ENCODE assay signal across 8 cellular contexts in the genomic region with DNA sequence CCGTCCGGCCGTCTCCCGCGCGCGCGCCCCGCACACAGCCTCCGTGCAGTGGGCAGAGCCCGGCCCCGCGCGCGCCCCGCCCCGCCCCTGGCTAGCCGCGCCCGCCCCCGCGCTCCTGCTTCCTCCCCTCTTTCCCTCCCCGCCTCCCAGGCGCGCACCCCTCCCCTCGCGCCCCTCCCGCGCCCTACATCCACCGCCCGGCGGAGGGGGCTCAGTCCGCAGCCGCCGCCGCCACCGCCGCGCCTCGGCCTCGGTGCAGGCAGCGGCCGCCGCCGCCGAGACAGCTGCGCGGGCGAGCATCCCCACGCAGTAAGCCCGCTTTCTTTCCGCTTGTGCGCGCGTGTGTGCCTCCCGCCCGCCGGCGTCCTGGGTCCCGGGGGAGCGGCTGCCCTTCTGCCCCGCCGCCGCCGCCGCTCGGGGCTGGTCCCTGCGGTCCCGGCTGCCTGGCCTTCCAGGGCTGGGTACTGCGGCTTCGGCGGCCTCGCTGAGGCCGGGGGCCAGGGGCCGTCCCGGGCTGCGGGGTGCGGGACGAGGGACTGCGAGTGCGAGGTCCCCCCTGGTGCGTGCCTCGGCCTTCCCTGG. TPM values are rescaled to one million over a fixed set of nuclear protein-coding genes. Genes with fewer than 3 reads are reported as not detected.
DNase-seq lines count a peak whose midpoint lies in the region; ATAC-seq and TF ChIP-seq lines count a peak whose summit lies in the region.

A gene (plus strand): TSS at position 214 of the 582 bp plus-strand sequence.

- H3K9me3 ChIP-seq in uterus: no peaks in the 10 kb centered on the region
- no peaks in the 10 kb centered on the region for H3K9me3 ChIP-seq in Karpas-422 (ENCODE audit: low read length)

- peak within 1 kb of the TSS; percentile 59 to 90 for H3K4me3 ChIP-seq in uterus
- H3K4me3 ChIP-seq in Karpas-422 (ENCODE audit: low read length): no peak within 1 kb of the TSS

- H3K4me2 ChIP-seq in Karpas-422 (ENCODE audit: low read depth, low read length, poor library complexity, severe bottlenecking): no peak within 1 kb of the TSS

- H3K4me3 Mint-ChIP-seq in activated naive CD8-positive, alpha-beta T cell: peak within 1 kb of the TSS; percentile 86
- H3K4me3 Mint-ChIP-seq in osteocyte (ENCODE audit: unreplicated experiment): peak within 1 kb of the TSS; percentile 82

- peak within 1 kb of the TSS; percentile 46 for H3K27ac Mint-ChIP-seq in activated naive CD8-positive, alpha-beta T cell
- H3K27ac Mint-ChIP-seq in osteocyte (ENCODE audit: unreplicated experiment): peak within 1 kb of the TSS; percentile 93

- no peak within 1 kb of the TSS for H3K9ac ChIP-seq in Karpas-422 (ENCODE audit: low read length)

- POLR2A ChIA-PET in RWPE1 (lab: Yijun Ruan, JAX; ENCODE audit: low non-redundant PET): no interaction called here

- no peaks in the 10 kb centered on the region for H3K4me1 ChIP-seq in uterus
- no peaks in the 10 kb centered on the region for H3K4me1 ChIP-seq in Karpas-422 (ENCODE audit: low read length)

- H3K36me3 ChIP-seq in uterus (no peaks in the 10 kb centered on the region), Karpas-422 (ENCODE audit: insufficient read depth, low read length) (no peaks in the 10 kb centered on the region)

- TF ChIP-seq CTCF in RWPE1 (conservative IDR thresholded peaks at IDR 0.05; ENCODE audit: low read depth) (no peak), osteocyte (IDR thresholded peaks at IDR 0.05) (no peak), uterus (IDR thresholded peaks at IDR 0.05) (no peak)

- peak in 1 of 2 donors; percentile 82 for TF ChIP-seq POLR2A in uterus (IDR thresholded peaks at IDR 0.05)

- CTCF ChIA-PET in RWPE1 (lab: Yijun Ruan, JAX): no interaction called here

- H3K79me2 ChIP-seq in Karpas-422 (ENCODE audit: low read length): no peaks in the 10 kb centered on the region

- ATAC-seq in Right ventricle myocardium inferior: peak; percentile 93

- no peaks in the 10 kb centered on the region for H3K36me3 Mint-ChIP-seq in activated naive CD8-positive, alpha-beta T cell
- H3K36me3 Mint-ChIP-seq in osteocyte (ENCODE audit: unreplicated experiment): peaks cover 13% of the 10 kb centered on the region

- peaks cover 30% of the 10 kb centered on the region for H3K4me1 Mint-ChIP-seq in activated naive CD8-positive, alpha-beta T cell (ENCODE audit: low read depth)
- H3K4me1 Mint-ChIP-seq in osteocyte (ENCODE audit: unreplicated experiment): peaks cover 20% of the 10 kb centered on the region

- no peaks in the 10 kb centered on the region for H3K27me3 Mint-ChIP-seq in activated naive CD8-positive, alpha-beta T cell
- H3K27me3 Mint-ChIP-seq in osteocyte (ENCODE audit: unreplicated experiment): no peaks in the 10 kb centered on the region

- H3K27me3 ChIP-seq in uterus (no peaks in the 10 kb centered on the region), Karpas-422 (ENCODE audit: low read length) (no peaks in the 10 kb centered on the region)

- no peaks in the 10 kb centered on the region for H3K9me2 ChIP-seq in Karpas-422 (replicated peaks; ENCODE audit: insufficient read depth, low read length)

- H4K20me1 ChIP-seq in Karpas-422 (ENCODE audit: insufficient read depth, low read depth, low read length): no peaks in the 10 kb centered on the region

- intact Hi-C loops in Right ventricle myocardium inferior (cut with DNase I): loop anchor here (2.0 to 5.0 kb wide), 2 partner anchors 21 to 115 kb away; no protein-coding TSS in a partner anchor
- intact Hi-C loops in uterus (cut with DNase I; ENCODE audit: low total_unique reads): no loop called here

- no peaks in the 10 kb centered on the region for H3K9me3 Mint-ChIP-seq in activated naive CD8-positive, alpha-beta T cell (ENCODE audit: low read depth)
- peaks cover 18% of the 10 kb centered on the region for H3K9me3 Mint-ChIP-seq in osteocyte (ENCODE audit: unreplicated experiment)

- H2AFZ ChIP-seq in Karpas-422 (ENCODE audit: low read length): no peak within 1 kb of the TSS

- peak; percentile 66 for DNase-seq in activated CD8-positive, alpha-beta memory T cell treated with anti-CD3 and anti-CD28 coated beads for 24 hours
- no peak for DNase-seq in activated CD8-positive, alpha-beta memory T cell treated with anti-CD3 and anti-CD28 coated beads, Interleukin-2, amount 50 U/mL, for 48 hours
- DNase-seq in RWPE1 (ENCODE audit: low spot score) (peak; percentile 42), Right ventricle myocardium inferior (ENCODE audit: missing footprints) (peak; percentile 79), osteocyte (ENCODE audit: extremely low spot score, unreplicated experiment) (peak; percentile 89), uterus (peak; percentile 76 to 79), Karpas-422 (no peak)

- peak within 1 kb of the TSS; percentile 75 for H3K27ac ChIP-seq in RWPE1
- peak within 1 kb of the TSS; percentile 95 to 99 for H3K27ac ChIP-seq in uterus
- H3K27ac ChIP-seq in Karpas-422 (ENCODE audit: low read length): no peak within 1 kb of the TSS

RNA-seq across cellular contexts. Expression of the gene that starts here (rescaled TPM):
- total RNA-seq in Right ventricle myocardium inferior: 1,876 TPM
- 1,613 and 1,725 TPM in 2 replicates for total RNA-seq in osteocyte
- total RNA-seq in uterus: 100 to 1,000 TPM; 279 to 745 (median 469) TPM
- not detected in 2 replicates for total RNA-seq in Karpas-422 (2014; rRNA removed; shearing (Covaris generic); ENCODE audit: low replicate concordance)

Comparison
In these comparisons a context has a peak if more than half of its experiments do, and no peak if none do; other contexts are left out.
1. RNA of the gene that starts here (total RNA-seq): 1,876 TPM in Right ventricle myocardium inferior (single experiment), 1,613 to 1,725 TPM in osteocyte and 279 to 745 TPM in uterus; not detected in Karpas-422; every median in the first group is over 100 times any median in the second.
2. DNase-seq: peak in activated CD8-positive, alpha-beta memory T cell treated with anti-CD3 and anti-CD28 coated beads for 24 hours (single experiment), RWPE1 (single experiment), Right ventricle myocardium inferior (single experiment), osteocyte (single experiment) and uterus (2 of 2); none in activated CD8-positive, alpha-beta memory T cell treated with anti-CD3 and anti-CD28 coated beads, Interleukin-2, amount 50 U/mL, for 48 hours (single experiment) and Karpas-422 (single experiment).